In the genomic region with DNA sequence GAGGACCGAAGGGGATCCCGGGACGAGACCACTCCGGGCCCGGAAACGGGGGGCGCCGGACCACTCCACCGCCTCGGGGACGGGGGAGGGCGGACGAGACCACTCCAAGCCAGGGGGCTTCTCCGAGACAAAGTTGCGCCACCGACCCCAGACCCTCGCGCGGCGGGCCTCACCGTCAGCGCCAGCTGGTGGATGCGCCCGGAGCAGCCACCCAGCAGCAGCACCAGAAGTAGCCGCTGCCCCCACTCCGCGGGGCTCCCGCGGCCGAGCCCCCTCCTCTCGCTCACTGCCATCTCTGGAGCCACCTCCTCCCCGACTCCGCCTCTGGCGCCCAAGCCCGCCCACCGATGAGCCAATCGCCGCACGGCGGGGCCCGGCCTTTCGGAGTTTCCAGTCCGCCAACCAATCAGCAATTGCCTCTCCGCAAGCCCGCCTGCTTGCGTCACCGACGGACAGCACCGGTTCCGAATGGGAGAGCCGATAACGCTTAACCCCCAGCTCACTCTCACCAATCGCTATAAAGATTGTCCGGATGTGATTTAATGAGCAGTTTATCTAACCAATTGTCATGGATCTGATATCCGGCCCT, we compare ENCODE assay signal across 8 cellular contexts. TPM values are rescaled to one million over a fixed set of nuclear protein-coding genes. Genes with fewer than 3 reads are reported as not detected.
A peak's percentile ranks its signal among the peaks of the same experiment; 100 is the strongest.
DNase-seq lines count a peak whose midpoint lies in the region; ATAC-seq and TF ChIP-seq lines count a peak whose summit lies in the region.

A gene (minus strand): TSS at position 297 of the 589 bp plus-strand sequence. CDS start 4 bp downstream, at position 293.

- DNase-seq in 8988T (peak; percentile 94), NCI-H2196 (lab: John Stamatoyannopoulos, UW; ENCODE audit: unreplicated experiment) (peak; percentile 99), breast epithelium (ENCODE audit: low spot score in 2 of 2) (peak; percentile 99 to 100)

- H3K4me1 ChIP-seq in breast epithelium (peaks cover 5 to 20% of the 10 kb centered on the region in 2 donors), iPS-18a (ENCODE audit: control insufficient read depth, low read depth, low read length) (peaks cover 40% of the 10 kb centered on the region), skeletal muscle tissue (ENCODE audit: control insufficient read depth in 3 of 3, insufficient read depth in 3 of 3, low read length in 3 of 3) (peaks cover 37 to 43% (median 38%) of the 10 kb centered on the region in 3 donors)

- TF ChIP-seq CTCF in VCaP (conservative IDR thresholded peaks at IDR 0.05) (no peak), breast epithelium (IDR thresholded peaks at IDR 0.05) (peak in 1 of 3 donors; percentile 13)

- intact Hi-C loops in breast epithelium (cut with DNase I; ENCODE audit: low total_unique reads): no loop called here

- H3K9me3 ChIP-seq in breast epithelium: no peaks in the 10 kb centered on the region
- H3K9me3 ChIP-seq in iPS-18a (ENCODE audit: control insufficient read depth, low read depth, low read length): no peaks in the 10 kb centered on the region
- H3K9me3 ChIP-seq in skeletal muscle tissue (ENCODE audit: control insufficient read depth in 3 of 3, low read length in 3 of 3): no peaks in the 10 kb centered on the region

- H3K27ac ChIP-seq in VCaP (peak within 1 kb of the TSS; percentile 77), breast epithelium (peak within 1 kb of the TSS; percentile 96 to 99), iPS-18a (ENCODE audit: low read length) (peak within 1 kb of the TSS; percentile 74), skeletal muscle tissue (ENCODE audit: low read depth, low read length) (peak within 1 kb of the TSS; percentile 99)

- H3K27me3 ChIP-seq in breast epithelium: no peaks in the 10 kb centered on the region
- H3K27me3 ChIP-seq in iPS-18a (ENCODE audit: control insufficient read depth, insufficient read depth, low read length): no peaks in the 10 kb centered on the region
- H3K27me3 ChIP-seq in skeletal muscle tissue (ENCODE audit: control insufficient read depth in 3 of 3, insufficient read depth in 3 of 3, low read length in 3 of 3): no peaks in the 10 kb centered on the region

- H3K36me3 ChIP-seq in breast epithelium (no peaks in the 10 kb centered on the region), iPS-18a (ENCODE audit: control insufficient read depth, low read depth, low read length) (no peaks in the 10 kb centered on the region), skeletal muscle tissue (ENCODE audit: control insufficient read depth in 3 of 3, insufficient read depth in 3 of 3, low read length in 3 of 3) (peaks cover 10 to 13% (median 12%) of the 10 kb centered on the region in 3 donors)

- ATAC-seq in HG03066 (IDR thresholded peaks at IDR 0.05; ENCODE audit: low read depth, unreplicated experiment): peak; percentile 48

- H3K9ac ChIP-seq in iPS-18a (ENCODE audit: low read length): peak within 1 kb of the TSS; percentile 62
- H3K9ac ChIP-seq in skeletal muscle tissue (ENCODE audit: low read depth in 1 of 3, low read length in 3 of 3): peak within 1 kb of the TSS; percentile 84 to 91 (median 89)

- TF ChIP-seq POLR2A in GM18526 (IDR thresholded peaks at IDR 0.05; ENCODE audit: extremely low read depth, insufficient read length) (peak; percentile 50), breast epithelium (IDR thresholded peaks at IDR 0.05) (peak; percentile 31)

- peak within 1 kb of the TSS; percentile 88 to 97 (median 91) for H3K4me3 ChIP-seq in breast epithelium
- peak within 1 kb of the TSS; percentile 71 for H3K4me3 ChIP-seq in iPS-18a (ENCODE audit: low read length)
- H3K4me3 ChIP-seq in skeletal muscle tissue (ENCODE audit: low read length in 3 of 3): peak within 1 kb of the TSS; percentile 82 to 86 (median 83)

RNA-seq across cellular contexts. Expression of the gene that starts here (rescaled TPM):
- 10 to 100 TPM; 62.9 to 98.1 (median 78.0) TPM for total RNA-seq in breast epithelium
- 14.6 TPM for total RNA-seq in skeletal muscle tissue

Comparison
In these comparisons a context has a peak if more than half of its experiments do, and no peak if none do; other contexts are left out.
1. Peak in every context shown above with its lines: DNase-seq, ATAC-seq, H3K4me3 ChIP-seq and H3K27ac ChIP-seq.